Comparison of ENCODE assay signal across 2 cellular contexts in genomic region chr1:39184354-39184818, GRCh38.
TF ChIP-seq lines count a peak whose summit lies in the region.

No MANE protein-coding gene starts in this region.

TF ChIP-seq in SK-N-SH, 30 proteins besides CTCF, POLR2A, EP300 and RAD21 (continued from another document):
- TF ChIP-seq USF2 (IDR thresholded peaks at IDR 0.05; ENCODE audit: borderline replicate concordance, low read depth, low read length) (no peak), TCF12 (IDR thresholded peaks at IDR 0.05) (no peak), POLR2AphosphoS5 (IDR thresholded peaks at IDR 0.05; ENCODE audit: low read depth, low read length) (no peak), MAX (IDR thresholded peaks at IDR 0.05; ENCODE audit: low read depth) (no peak), CHD2 (IDR thresholded peaks at IDR 0.05; ENCODE audit: low read length, partially characterized antibody) (no peak)

TF ChIP-seq in SK-N-SH treated with all-trans-retinoic acid at 6 μM for 48 hours, 23 proteins besides CTCF, POLR2A, EP300 and RAD21 (continued from another document):
- no peak for TF ChIP-seq ZNF565 (CRISPR knock-in tag; conservative IDR thresholded peaks at IDR 0.05; ENCODE audit: low read depth)
- TF ChIP-seq CSRNP3 (CRISPR knock-in tag; IDR thresholded peaks at IDR 0.05), result no peak
- no peak for TF ChIP-seq ZNF8 (CRISPR knock-in tag; IDR thresholded peaks at IDR 0.05)
- no peak for TF ChIP-seq ESRRG (CRISPR knock-in tag; IDR thresholded peaks at IDR 0.05)
